ENCODE assay signal across 14 cellular contexts in the genomic region with DNA sequence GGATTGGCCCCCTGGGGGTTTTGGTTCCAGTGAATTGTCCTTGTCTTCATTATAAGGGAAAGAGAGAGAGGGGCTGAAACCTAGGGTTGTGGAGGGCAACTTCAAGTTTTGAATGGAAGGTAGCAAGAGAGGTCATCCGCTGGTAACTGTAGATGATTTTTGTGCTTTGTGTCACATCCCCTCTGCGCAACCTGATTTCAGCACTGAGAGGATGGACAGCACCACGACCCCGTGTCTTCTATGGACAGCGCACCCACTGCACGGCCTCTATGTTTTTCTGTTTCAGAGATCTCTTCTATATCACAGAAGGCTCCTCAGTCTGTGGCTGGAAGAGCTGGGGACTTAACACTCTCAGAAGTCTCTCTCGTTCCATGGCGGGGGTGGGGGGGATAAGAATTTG.
A peak's percentile ranks its signal among the peaks of the same experiment; 100 is the strongest.
DNase-seq lines count a peak whose midpoint lies in the region; ATAC-seq and TF ChIP-seq lines count a peak whose summit lies in the region.
"Had no signal": no experiment of that assay in that cellular context is flagged by ENCODE, and none has a peak within 500 bp of the region (broad histone marks: within the 10 kb centered on the region; RNA-seq: fewer than 3 reads in every experiment).

No MANE protein-coding gene starts in this region.

- H3K4me3 Mint-ChIP-seq in activated CD4-positive, alpha-beta T cell treated with anti-CD3 and anti-CD28 coated beads, Interleukin-2, amount 10 ng/mL, durations not matched to agents 24 days and 14 days: no peak overlapping the region
- H3K4me3 Mint-ChIP-seq in activated CD4-positive, alpha-beta T cell treated with anti-CD3 and anti-CD28 coated beads, Interleukin-2, amount 10 ng/mL, durations not matched to agents 7 days and 5 days: no peak overlapping the region
- H3K4me3 Mint-ChIP-seq in activated naive CD8-positive, alpha-beta T cell treated with anti-CD3 and anti-CD28 coated beads for 36 hours: no peak overlapping the region

- H3K4me1 Mint-ChIP-seq in activated CD4-positive, alpha-beta T cell treated with anti-CD3 and anti-CD28 coated beads, Interleukin-2, amount 10 ng/mL, durations not matched to agents 24 days and 14 days: no peaks in the 10 kb centered on the region
- H3K4me1 Mint-ChIP-seq in activated CD4-positive, alpha-beta T cell treated with anti-CD3 and anti-CD28 coated beads, Interleukin-2, amount 10 ng/mL, durations not matched to agents 7 days and 5 days: no peaks in the 10 kb centered on the region
- no peaks in the 10 kb centered on the region for H3K4me1 Mint-ChIP-seq in activated naive CD8-positive, alpha-beta T cell treated with anti-CD3 and anti-CD28 coated beads for 36 hours

- TF ChIP-seq EP300 in Ishikawa (IDR thresholded peaks at IDR 0.05; ENCODE audit: borderline replicate concordance): no peak

- no peaks in the 10 kb centered on the region for H3K9me3 Mint-ChIP-seq in activated CD4-positive, alpha-beta T cell treated with anti-CD3 and anti-CD28 coated beads, Interleukin-2, amount 10 ng/mL, durations not matched to agents 24 days and 14 days
- no peaks in the 10 kb centered on the region for H3K9me3 Mint-ChIP-seq in activated CD4-positive, alpha-beta T cell treated with anti-CD3 and anti-CD28 coated beads, Interleukin-2, amount 10 ng/mL, durations not matched to agents 7 days and 5 days
- H3K9me3 Mint-ChIP-seq in activated naive CD8-positive, alpha-beta T cell treated with anti-CD3 and anti-CD28 coated beads for 36 hours: no peaks in the 10 kb centered on the region

- H3K36me3 Mint-ChIP-seq in activated CD4-positive, alpha-beta T cell treated with anti-CD3 and anti-CD28 coated beads, Interleukin-2, amount 10 ng/mL, durations not matched to agents 24 days and 14 days (ENCODE audit: low read depth): no peaks in the 10 kb centered on the region
- H3K36me3 Mint-ChIP-seq in activated CD4-positive, alpha-beta T cell treated with anti-CD3 and anti-CD28 coated beads, Interleukin-2, amount 10 ng/mL, durations not matched to agents 7 days and 5 days (ENCODE audit: low read depth): no peaks in the 10 kb centered on the region
- H3K36me3 Mint-ChIP-seq in activated naive CD8-positive, alpha-beta T cell treated with anti-CD3 and anti-CD28 coated beads for 36 hours: no peaks in the 10 kb centered on the region

- POLR2A ChIA-PET in activated CD4-positive, alpha-beta T cell treated with anti-CD3 and anti-CD28 coated beads, Interleukin-2, amount 10 ng/mL, durations not matched to agents 7 days and 5 days (lab: Charles Lee): no interaction called here

- ATAC-seq in GM18868 (IDR thresholded peaks at IDR 0.05; ENCODE audit: unreplicated experiment) (no peak), GM18520 (IDR thresholded peaks at IDR 0.05; ENCODE audit: unreplicated experiment) (no peak)
- ATAC-seq: Panc1, sciatic nerve had no signal

- peaks cover 2% of the 10 kb centered on the region for H3K27me3 Mint-ChIP-seq in activated CD4-positive, alpha-beta T cell treated with anti-CD3 and anti-CD28 coated beads, Interleukin-2, amount 10 ng/mL, durations not matched to agents 24 days and 14 days
- peaks cover 2% of the 10 kb centered on the region for H3K27me3 Mint-ChIP-seq in activated CD4-positive, alpha-beta T cell treated with anti-CD3 and anti-CD28 coated beads, Interleukin-2, amount 10 ng/mL, durations not matched to agents 7 days and 5 days
- H3K27me3 Mint-ChIP-seq in activated naive CD8-positive, alpha-beta T cell treated with anti-CD3 and anti-CD28 coated beads for 36 hours: peaks cover 32% of the 10 kb centered on the region

- intact Hi-C loops in activated CD4-positive, alpha-beta T cell treated with anti-CD3 and anti-CD28 coated beads, Interleukin-2, amount 10 ng/mL, durations not matched to agents 24 days and 14 days (cut with micrococcal nuclease): no loop called here

- peak; percentile 61 for DNase-seq in activated CD4-positive, alpha-beta T cell treated with anti-CD3 and anti-CD28 coated beads, Interleukin-2, amount 10 ng/mL, durations not matched to agents 24 days and 14 days
- DNase-seq in activated CD4-positive, alpha-beta T cell treated with anti-CD3 and anti-CD28 coated beads, Interleukin-2, amount 10 ng/mL, durations not matched to agents 7 days and 5 days: no peak
- DNase-seq in activated naive CD8-positive, alpha-beta T cell treated with anti-CD3 and anti-CD28 coated beads for 36 hours: peak; percentile 3
- peak; percentile 34 to 42 for DNase-seq in lung microvascular endothelial cell (ENCODE audit: low read depth in 2 of 2)
- no peak for DNase-seq in NCI-H187 (lab: John Stamatoyannopoulos, UW)
- DNase-seq: activated gamma-delta T cell treated with Interleukin-2 at 50 U/mL for 16 hours, glutamatergic neuron, midbrain, NCI-H187 treated with DMSO at 0.1 percent for 48 hours had no signal

- CTCF ChIA-PET in activated CD4-positive, alpha-beta T cell treated with anti-CD3 and anti-CD28 coated beads, Interleukin-2, amount 10 ng/mL, durations not matched to agents 7 days and 5 days (lab: Charles Lee): no interaction called here

- TF ChIP-seq RAD21 in Ishikawa (IDR thresholded peaks at IDR 0.05; ENCODE audit: low read depth): no peak

- no peak overlapping the region for H3K27ac Mint-ChIP-seq in activated CD4-positive, alpha-beta T cell treated with anti-CD3 and anti-CD28 coated beads, Interleukin-2, amount 10 ng/mL, durations not matched to agents 24 days and 14 days
- H3K27ac Mint-ChIP-seq in activated CD4-positive, alpha-beta T cell treated with anti-CD3 and anti-CD28 coated beads, Interleukin-2, amount 10 ng/mL, durations not matched to agents 7 days and 5 days: no peak overlapping the region
- H3K27ac Mint-ChIP-seq in activated naive CD8-positive, alpha-beta T cell treated with anti-CD3 and anti-CD28 coated beads for 36 hours: no peak overlapping the region

TF ChIP-seq in Ishikawa, 13 proteins besides CTCF, POLR2A, EP300 and RAD21:
- TF ChIP-seq TAF1 (IDR thresholded peaks at IDR 0.05; ENCODE audit: low read depth) (no peak), ZBTB7A (IDR thresholded peaks at IDR 0.05; ENCODE audit: low read depth) (no peak), TCF12 (IDR thresholded peaks at IDR 0.05; ENCODE audit: low read depth) (no peak), YY1 (IDR thresholded peaks at IDR 0.05; ENCODE audit: low read depth) (no peak), NFIC (IDR thresholded peaks at IDR 0.05) (no peak)
- TF ChIP-seq, protein P1, sequence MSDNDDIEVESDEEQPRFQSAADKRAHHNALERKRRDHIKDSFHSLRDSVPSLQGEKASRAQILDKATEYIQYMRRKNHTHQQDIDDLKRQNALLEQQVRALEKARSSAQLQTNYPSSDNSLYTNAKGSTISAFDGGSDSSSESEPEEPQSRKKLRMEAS (IDR thresholded peaks at IDR 0.05): peak; percentile 65
- TF ChIP-seq, protein P2, sequence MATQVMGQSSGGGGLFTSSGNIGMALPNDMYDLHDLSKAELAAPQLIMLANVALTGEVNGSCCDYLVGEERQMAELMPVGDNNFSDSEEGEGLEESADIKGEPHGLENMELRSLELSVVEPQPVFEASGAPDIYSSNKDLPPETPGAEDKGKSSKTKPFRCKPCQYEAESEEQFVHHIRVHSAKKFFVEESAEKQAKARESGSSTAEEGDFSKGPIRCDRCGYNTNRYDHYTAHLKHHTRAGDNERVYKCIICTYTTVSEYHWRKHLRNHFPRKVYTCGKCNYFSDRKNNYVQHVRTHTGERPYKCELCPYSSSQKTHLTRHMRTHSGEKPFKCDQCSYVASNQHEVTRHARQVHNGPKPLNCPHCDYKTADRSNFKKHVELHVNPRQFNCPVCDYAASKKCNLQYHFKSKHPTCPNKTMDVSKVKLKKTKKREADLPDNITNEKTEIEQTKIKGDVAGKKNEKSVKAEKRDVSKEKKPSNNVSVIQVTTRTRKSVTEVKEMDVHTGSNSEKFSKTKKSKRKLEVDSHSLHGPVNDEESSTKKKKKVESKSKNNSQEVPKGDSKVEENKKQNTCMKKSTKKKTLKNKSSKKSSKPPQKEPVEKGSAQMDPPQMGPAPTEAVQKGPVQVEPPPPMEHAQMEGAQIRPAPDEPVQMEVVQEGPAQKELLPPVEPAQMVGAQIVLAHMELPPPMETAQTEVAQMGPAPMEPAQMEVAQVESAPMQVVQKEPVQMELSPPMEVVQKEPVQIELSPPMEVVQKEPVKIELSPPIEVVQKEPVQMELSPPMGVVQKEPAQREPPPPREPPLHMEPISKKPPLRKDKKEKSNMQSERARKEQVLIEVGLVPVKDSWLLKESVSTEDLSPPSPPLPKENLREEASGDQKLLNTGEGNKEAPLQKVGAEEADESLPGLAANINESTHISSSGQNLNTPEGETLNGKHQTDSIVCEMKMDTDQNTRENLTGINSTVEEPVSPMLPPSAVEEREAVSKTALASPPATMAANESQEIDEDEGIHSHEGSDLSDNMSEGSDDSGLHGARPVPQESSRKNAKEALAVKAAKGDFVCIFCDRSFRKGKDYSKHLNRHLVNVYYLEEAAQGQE (IDR thresholded peaks at IDR 0.05; ENCODE audit: low read depth): peak; percentile 97

Comparison
In these comparisons a context has a peak if more than half of its experiments do, and no peak if none do; other contexts are left out.
1. DNase-seq: peak in activated CD4-positive, alpha-beta T cell treated with anti-CD3 and anti-CD28 coated beads, Interleukin-2, amount 10 ng/mL, durations not matched to agents 24 days and 14 days (single experiment), activated naive CD8-positive, alpha-beta T cell treated with anti-CD3 and anti-CD28 coated beads for 36 hours (single experiment) and lung microvascular endothelial cell (2 of 2); none in activated CD4-positive, alpha-beta T cell treated with anti-CD3 and anti-CD28 coated beads, Interleukin-2, amount 10 ng/mL, durations not matched to agents 7 days and 5 days (single experiment) and NCI-H187 (0 of 2).